15 cellular contexts compared by ENCODE assay signal in genomic region chr10:101223274-101224059, GRCh38. TPM values are rescaled to one million over a fixed set of nuclear protein-coding genes. Genes with fewer than 3 reads are reported as not detected.
DNase-seq lines count a peak whose midpoint lies in the region; ATAC-seq, FAIRE-seq and TF ChIP-seq lines count a peak whose summit lies in the region.
"Had no signal": no experiment of that assay in that cellular context is flagged by ENCODE, and none has a peak within 500 bp of the region (broad histone marks: within the 10 kb centered on the region; RNA-seq: fewer than 3 reads in every experiment).

No MANE protein-coding gene starts in this region.

- no peak for TF ChIP-seq EP300 in neural cell (conservative IDR thresholded peaks at IDR 0.05; ENCODE audit: poor library complexity, severe bottlenecking)

- DNase-seq in stimulated activated naive CD8-positive, alpha-beta T cell treated with anti-CD3 and anti-CD28 coated beads, Interleukin-15, Interleukin-2, amounts not matched to agents 100 U/mL and 50 U/mL, for 24 hours: no peak
- DNase-seq in dorsolateral prefrontal cortex: no peak
- no peak for DNase-seq in vagina (ENCODE audit: extremely low spot score in 2 of 2)
- no peak for DNase-seq in SKM-1 treated with dmso at 0.1 percent for 144 hours (lab: John Stamatoyannopoulos, UW; ENCODE audit: unreplicated experiment)
- no peak for DNase-seq in mesothelial cell of epicardium (ENCODE audit: low spot score in 2 of 2, unreplicated experiment in 2 of 2)
- no peak for DNase-seq in small intestine
- DNase-seq: activated CD8-positive, alpha-beta memory T cell treated with anti-CD3 and anti-CD28 coated beads, Interleukin-2, amount 10 ng/mL, durations not matched to agents 7 days and 5 days; caudate nucleus; foreskin melanocyte; mesenchymal stem cell; NK-92 treated with Interleukin-12 subunit alpha and Interleukin-12 subunit beta, amount 100 ng/mL, for 24 hours; SW 1271 had no signal

- H3K27me3 Mint-ChIP-seq in stimulated activated naive CD8-positive, alpha-beta T cell treated with anti-CD3 and anti-CD28 coated beads, Interleukin-15, Interleukin-2, amounts not matched to agents 100 ng/mL and 50 ng/mL, for 24 hours: peaks cover 86% of the 10 kb centered on the region
- peaks cover 93% of the 10 kb centered on the region for H3K27me3 Mint-ChIP-seq in mesothelial cell of epicardium (ENCODE audit: low read depth)

- H3K4me3 Mint-ChIP-seq in stimulated activated naive CD8-positive, alpha-beta T cell treated with anti-CD3 and anti-CD28 coated beads, Interleukin-15, Interleukin-2, amounts not matched to agents 100 ng/mL and 50 ng/mL, for 24 hours: peak overlapping the region; percentile 22
- no peak overlapping the region for H3K4me3 Mint-ChIP-seq in mesothelial cell of epicardium

- H3K27me3 ChIP-seq in dorsolateral prefrontal cortex (peaks cover 50 to 100% (median 99%) of the 10 kb centered on the region in 45 donors), neural cell (ENCODE audit: insufficient read depth, low read depth, low read length) (peaks cover 100% of the 10 kb centered on the region), vagina (peaks cover 57% of the 10 kb centered on the region), small intestine (ENCODE audit: control insufficient read depth in 2 of 2, insufficient read depth in 2 of 2, low read length in 2 of 2) (peaks cover 17 to 76% of the 10 kb centered on the region in 2 donors)

- 6 to 13% (median 7%) methylated on average over 50 of the region's 50 CpGs for WGBS in small intestine, 3 donors

- H3K9me3 Mint-ChIP-seq in stimulated activated naive CD8-positive, alpha-beta T cell treated with anti-CD3 and anti-CD28 coated beads, Interleukin-15, Interleukin-2, amounts not matched to agents 100 ng/mL and 50 ng/mL, for 24 hours: no peaks in the 10 kb centered on the region
- H3K9me3 Mint-ChIP-seq in mesothelial cell of epicardium: no peaks in the 10 kb centered on the region

- no peak for FAIRE-seq in small intestine (lab: Jason Lieb, UNC)
- FAIRE-seq: GM12878 had no signal

- no peaks in the 10 kb centered on the region for H3K36me3 Mint-ChIP-seq in stimulated activated naive CD8-positive, alpha-beta T cell treated with anti-CD3 and anti-CD28 coated beads, Interleukin-15, Interleukin-2, amounts not matched to agents 100 ng/mL and 50 ng/mL, for 24 hours (ENCODE audit: low read depth)
- no peaks in the 10 kb centered on the region for H3K36me3 Mint-ChIP-seq in mesothelial cell of epicardium

- no peaks in the 10 kb centered on the region for H3K79me2 ChIP-seq in neural cell (replicated peaks; ENCODE audit: insufficient read depth, low read length)

- H3K4me3 ChIP-seq in dorsolateral prefrontal cortex (peak overlapping the region in 35 of 59 donors; percentile 18 to 60 (median 47)), neural cell (ENCODE audit: low read length) (no peak overlapping the region), vagina (peak overlapping the region; percentile 17 to 32), small intestine (ENCODE audit: low read depth in 1 of 2, low read length in 2 of 2) (no peak overlapping the region)
- H3K4me3 ChIP-seq: GM12878 had no signal

- no peak overlapping the region for H2AFZ ChIP-seq in neural cell (ENCODE audit: low read depth, low read length)

- H4K20me1 ChIP-seq in neural cell (ENCODE audit: insufficient read depth): no peaks in the 10 kb centered on the region

- H3K4me1 Mint-ChIP-seq in stimulated activated naive CD8-positive, alpha-beta T cell treated with anti-CD3 and anti-CD28 coated beads, Interleukin-15, Interleukin-2, amounts not matched to agents 100 ng/mL and 50 ng/mL, for 24 hours (ENCODE audit: low read depth): peaks cover 39% of the 10 kb centered on the region
- peaks cover 21% of the 10 kb centered on the region for H3K4me1 Mint-ChIP-seq in mesothelial cell of epicardium

- no peaks in the 10 kb centered on the region for H3F3A ChIP-seq in neural cell (ENCODE audit: insufficient read depth, low read length, poor library complexity, severe bottlenecking)

- ATAC-seq in stimulated activated naive CD8-positive, alpha-beta T cell treated with anti-CD3 and anti-CD28 coated beads, Interleukin-15, Interleukin-2, amounts not matched to agents 100 U/mL and 50 U/mL, for 24 hours: no peak
- ATAC-seq: activated CD8-positive, alpha-beta memory T cell treated with anti-CD3 and anti-CD28 coated beads, Interleukin-2, amount 10 ng/mL, durations not matched to agents 7 days and 5 days had no signal

- no peak for TF ChIP-seq POLR2A in vagina (IDR thresholded peaks at IDR 0.05)

- H3K27ac ChIP-seq in dorsolateral prefrontal cortex (no peak overlapping the region), neural cell (ENCODE audit: low read length) (no peak overlapping the region), vagina (no peak overlapping the region), small intestine (ENCODE audit: low read depth in 1 of 2, low read length in 1 of 2) (no peak overlapping the region)

- no peak overlapping the region for H3K9ac ChIP-seq in neural cell (ENCODE audit: low read length)

- H3K4me1 ChIP-seq in vagina (peaks cover 70% of the 10 kb centered on the region), small intestine (ENCODE audit: control insufficient read depth in 2 of 2, insufficient read depth in 1 of 2, low read depth in 1 of 2, low read length in 1 of 2) (peaks cover 0 to 10% of the 10 kb centered on the region in 2 donors)

- TF ChIP-seq RAD21 in neural cell (conservative IDR thresholded peaks at IDR 0.05): no peak

- H3K9me3 ChIP-seq in neural cell (ENCODE audit: low read length): no peaks in the 10 kb centered on the region
- no peaks in the 10 kb centered on the region for H3K9me3 ChIP-seq in vagina
- no peaks in the 10 kb centered on the region for H3K9me3 ChIP-seq in small intestine (ENCODE audit: control insufficient read depth, low read depth)

- H3K9me2 ChIP-seq in neural cell (ENCODE audit: insufficient read depth, low read length): no peaks in the 10 kb centered on the region

- intact Hi-C loops in dorsolateral prefrontal cortex (cut with DNase I) (no loop called here), vagina (cut with DNase I) (loop anchor here (5.0 kb wide), 1 partner anchor 69 kb away; no protein-coding TSS in a partner anchor)

- no peak overlapping the region for H3K4me2 ChIP-seq in neural cell (ENCODE audit: low read length)

- H3K27ac Mint-ChIP-seq in stimulated activated naive CD8-positive, alpha-beta T cell treated with anti-CD3 and anti-CD28 coated beads, Interleukin-15, Interleukin-2, amounts not matched to agents 100 ng/mL and 50 ng/mL, for 24 hours: no peak overlapping the region
- no peak overlapping the region for H3K27ac Mint-ChIP-seq in mesothelial cell of epicardium
- H3K27ac Mint-ChIP-seq: activated CD8-positive, alpha-beta memory T cell treated with anti-CD3 and anti-CD28 coated beads, Interleukin-2, amount 10 ng/mL, durations not matched to agents 7 days and 5 days had no signal

- TF ChIP-seq CTCF in dorsolateral prefrontal cortex (IDR thresholded peaks at IDR 0.05 in 54 of 56, conservative IDR thresholded peaks at IDR 0.05 in 2 of 56; ENCODE audit: low read depth in 1 of 56, partially characterized antibody in 56 of 56) (no peak), neural cell (IDR thresholded peaks at IDR 0.05; ENCODE audit: poor library complexity, severe bottlenecking) (no peak), vagina (IDR thresholded peaks at IDR 0.05) (no peak), mesothelial cell of epicardium (IDR thresholded peaks at IDR 0.05; ENCODE audit: unreplicated experiment) (no peak)

- H3K36me3 ChIP-seq in neural cell (ENCODE audit: insufficient read depth, low read length) (no peaks in the 10 kb centered on the region), vagina (no peaks in the 10 kb centered on the region), small intestine (ENCODE audit: control insufficient read depth in 2 of 2, insufficient read depth in 2 of 2, low read length in 2 of 2) (no peaks in the 10 kb centered on the region)

TF ChIP-seq in neural cell, 6 proteins besides CTCF, POLR2A, EP300 and RAD21:
- TF ChIP-seq MXI1 (conservative IDR thresholded peaks at IDR 0.05; ENCODE audit: poor library complexity, severe bottlenecking): no peak
- TF ChIP-seq EZH2 (IDR thresholded peaks at IDR 0.05; ENCODE audit: borderline replicate concordance, insufficient read depth, low read length, poor library complexity, severe bottlenecking): peak; percentile 86

RNA-seq across cellular contexts. Expression of gene LBX1, which starts 5.8 kb away (rescaled TPM):
- total RNA-seq in dorsolateral prefrontal cortex (under 1 TPM in 3 of 120 experiments, not detected in 117; 0.15 to 0.28 (median 0.19) TPM), vagina (not detected), mesothelial cell of epicardium (not detected in 3 replicates)
- polyA plus RNA-seq in neural cell (0.08 TPM in 1 of 2 replicates, not detected in the other), small intestine (not detected)
- polyA minus RNA-seq in neural cell: not detected in 2 replicates
- total RNA-seq: activated CD8-positive, alpha-beta memory T cell treated with anti-CD3 and anti-CD28 coated beads, Interleukin-2, amount 10 ng/mL, durations not matched to agents 7 days and 5 days; GM12878 had no signal
- polyA plus RNA-seq: GM12878 had no signal

Comparison
In these comparisons a context has a peak if more than half of its experiments do, and no peak if none do; other contexts are left out.
1. H3K4me3 ChIP-seq: peak in dorsolateral prefrontal cortex (35 of 59) and vagina (2 of 2); none in neural cell (single experiment) and small intestine (0 of 2).